In the genomic region with DNA sequence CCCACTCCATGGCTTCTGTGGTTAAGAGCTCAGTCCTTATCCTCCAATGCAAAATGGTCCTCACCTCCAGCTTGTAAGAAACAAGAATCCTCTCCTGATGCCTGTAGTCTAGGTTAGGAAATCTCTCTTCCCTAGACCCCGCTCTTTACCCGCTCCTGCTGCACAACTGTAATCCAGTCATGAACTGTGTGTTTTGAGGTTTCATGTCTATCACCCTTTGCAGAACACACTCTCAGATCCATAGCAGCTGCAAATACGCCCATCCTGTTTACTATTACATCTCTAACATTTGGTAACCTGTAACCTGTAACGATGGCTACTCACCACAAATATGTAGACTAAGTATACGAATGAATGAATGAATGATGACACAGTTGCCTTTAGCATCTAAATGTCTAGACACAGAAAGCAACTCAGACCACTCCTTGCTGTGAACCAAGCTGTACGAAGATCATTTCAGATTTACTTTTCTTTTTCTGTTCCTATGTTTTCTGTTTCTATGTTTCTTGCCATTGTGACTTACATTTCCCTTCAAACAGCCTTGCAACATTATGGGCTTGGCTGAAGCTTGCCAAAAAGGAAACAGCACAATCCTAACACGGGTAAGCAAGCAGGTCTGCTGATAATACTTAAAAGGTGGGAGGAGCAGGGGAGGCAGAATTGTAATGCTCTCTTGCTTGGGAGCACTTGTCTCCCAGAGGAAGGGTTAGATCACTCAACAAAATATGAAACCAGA, we compare ENCODE assay signal across 8 cellular contexts. TPM values are rescaled to one million over a fixed set of nuclear protein-coding genes. Genes with fewer than 3 reads are reported as not detected.
DNase-seq lines count a peak whose midpoint lies in the region; ATAC-seq and TF ChIP-seq lines count a peak whose summit lies in the region.

No MANE protein-coding gene starts in this region.

- H3K36me3 ChIP-seq in lung (ENCODE audit: control insufficient read depth in 2 of 2, insufficient read depth in 2 of 2, low read length in 2 of 2) (no peaks in the 10 kb centered on the region), GM23338 (ENCODE audit: insufficient read depth) (no peaks in the 10 kb centered on the region)

- H3K27me3 ChIP-seq in lung (ENCODE audit: control insufficient read depth, insufficient read depth), result no peaks in the 10 kb centered on the region
- no peaks in the 10 kb centered on the region for H3K27me3 ChIP-seq in GM23338 (ENCODE audit: insufficient read depth)

- TF ChIP-seq CTCF in lung (IDR thresholded peaks at IDR 0.05; ENCODE audit: control extremely low read depth, extremely low read depth) (no peak), GM23338 (conservative IDR thresholded peaks at IDR 0.05; ENCODE audit: low read depth in 2 of 2) (no peak), foreskin fibroblast (IDR thresholded peaks at IDR 0.05; ENCODE audit: low read depth, low read length) (no peak)

- no peak overlapping the region for H3K4me2 ChIP-seq in GM23338

- 37 to 42% methylated on average over 7 of the region's 7 CpGs for WGBS in lung, 2 donors

- peaks cover 5% of the 10 kb centered on the region for H3K9me3 Mint-ChIP-seq in activated CD4-positive, alpha-beta T cell treated with anti-CD3 and anti-CD28 coated beads, Interleukin-2, amount 10 ng/mL, durations not matched to agents 7 days and 5 days
- no peaks in the 10 kb centered on the region for H3K9me3 Mint-ChIP-seq in T-cell
- H3K9me3 Mint-ChIP-seq in GM23338, result no peaks in the 10 kb centered on the region

- H3K9me3 ChIP-seq in lung (ENCODE audit: control insufficient read depth in 2 of 2, insufficient read depth in 1 of 2, low read length in 1 of 2), result no peaks in the 10 kb centered on the region

- peaks cover 10% of the 10 kb centered on the region for H3K4me1 Mint-ChIP-seq in activated CD4-positive, alpha-beta T cell treated with anti-CD3 and anti-CD28 coated beads, Interleukin-2, amount 10 ng/mL, durations not matched to agents 7 days and 5 days
- H3K4me1 Mint-ChIP-seq in T-cell (peaks cover 0 to 18% (median 17%) of the 10 kb centered on the region in 3 donors), GM23338 (peaks cover 21% of the 10 kb centered on the region)

- H3K9me2 ChIP-seq in GM23338 (ENCODE audit: insufficient read depth), result no peaks in the 10 kb centered on the region

- H3K4me3 ChIP-seq in lung (no peak overlapping the region), GM23338 (no peak overlapping the region), foreskin fibroblast (ENCODE audit: low read depth in 1 of 2, low read length in 2 of 2) (no peak overlapping the region)

- ATAC-seq in HG02870 (IDR thresholded peaks at IDR 0.05; ENCODE audit: unreplicated experiment) (peak; percentile 47), T-cell (replicated peaks in 1 of 4) (peak; percentile 76 to 85 (median 78)), lung (ENCODE audit: insufficient read depth, low FRiP score) (peak; percentile 24), GM23338 (no peak)

- no peak overlapping the region for H2AFZ ChIP-seq in GM23338

- no peak overlapping the region for H3K4me3 Mint-ChIP-seq in activated CD4-positive, alpha-beta T cell treated with anti-CD3 and anti-CD28 coated beads, Interleukin-2, amount 10 ng/mL, durations not matched to agents 7 days and 5 days
- H3K4me3 Mint-ChIP-seq in T-cell (no peak overlapping the region), GM23338 (no peak overlapping the region)

- CTCF ChIA-PET in activated CD4-positive, alpha-beta T cell treated with anti-CD3 and anti-CD28 coated beads, Interleukin-2, amount 10 ng/mL, durations not matched to agents 7 days and 5 days (lab: Charles Lee), result interaction anchor here (1.0 to 1.3 kb wide), 4 partner anchors 11 to 1958 kb away, joined by 3 to 5 read pairs (median 3); no protein-coding TSS in a partner anchor
- CTCF ChIA-PET in T-cell (lab: Charles Lee), result interaction anchor here in 1 of 2 donors (0.6 to 2.1 kb wide), 6 partner anchors 11 to 55 kb away, joined by 3 to 19 read pairs (median 6); no protein-coding TSS in a partner anchor

- POLR2A ChIA-PET in activated CD4-positive, alpha-beta T cell treated with anti-CD3 and anti-CD28 coated beads, Interleukin-2, amount 10 ng/mL, durations not matched to agents 7 days and 5 days (lab: Charles Lee), result no interaction called here
- POLR2A ChIA-PET in T-cell (lab: Charles Lee), result interaction anchor here (0.5 to 3.0 kb wide), 11 partner anchors 11 to 54 kb away, joined by 3 to 34 read pairs (median 4); partner anchors contain the start of gene EPHA4 (in 1 of the 2)

- no peaks in the 10 kb centered on the region for H4K20me1 ChIP-seq in GM23338 (replicated peaks; ENCODE audit: insufficient read depth)

- H3K27me3 Mint-ChIP-seq in activated CD4-positive, alpha-beta T cell treated with anti-CD3 and anti-CD28 coated beads, Interleukin-2, amount 10 ng/mL, durations not matched to agents 7 days and 5 days, result no peaks in the 10 kb centered on the region
- H3K27me3 Mint-ChIP-seq in T-cell, result no peaks in the 10 kb centered on the region
- no peaks in the 10 kb centered on the region for H3K27me3 Mint-ChIP-seq in GM23338 (ENCODE audit: insufficient read depth, low read depth, poor library complexity)

- H3K27ac Mint-ChIP-seq in activated CD4-positive, alpha-beta T cell treated with anti-CD3 and anti-CD28 coated beads, Interleukin-2, amount 10 ng/mL, durations not matched to agents 7 days and 5 days, result no peak overlapping the region
- no peak overlapping the region for H3K27ac Mint-ChIP-seq in T-cell
- no peak overlapping the region for H3K27ac Mint-ChIP-seq in GM23338

- peak; percentile 72 for DNase-seq in activated CD4-positive, alpha-beta T cell treated with anti-CD3 and anti-CD28 coated beads, Interleukin-2, amount 10 ng/mL, durations not matched to agents 7 days and 5 days
- DNase-seq in activated CD4-positive, alpha-beta T cell treated with anti-CD3 and anti-CD28 coated beads for 1 hour, result no peak
- DNase-seq in T-cell (peak in 33 of 34 experiments; percentile 16 to 67 (median 44)), lung (ENCODE audit: low spot score) (peak; percentile 35), GM23338 (ENCODE audit: low spot score) (no peak), germinal center (ENCODE audit: low spot score) (no peak), foreskin fibroblast (no peak)

- H3F3A ChIP-seq in GM23338 (replicated peaks; ENCODE audit: low read depth), result no peaks in the 10 kb centered on the region

- H3K4me1 ChIP-seq in lung (ENCODE audit: control insufficient read depth in 2 of 2, insufficient read depth in 2 of 2, low read length in 2 of 2) (peaks cover 5 to 7% of the 10 kb centered on the region in 2 donors), GM23338 (ENCODE audit: insufficient read depth) (peaks cover 7% of the 10 kb centered on the region)

- H3K27ac ChIP-seq in lung (ENCODE audit: low read depth in 1 of 2, low read length in 1 of 2), result peak overlapping the region in 1 of 2 donors; percentile 64
- H3K27ac ChIP-seq in GM23338 (ENCODE audit: low read depth), result no peak overlapping the region

- H3K79me2 ChIP-seq in GM23338 (replicated peaks; ENCODE audit: insufficient read depth), result no peaks in the 10 kb centered on the region

- H3K36me3 Mint-ChIP-seq in activated CD4-positive, alpha-beta T cell treated with anti-CD3 and anti-CD28 coated beads, Interleukin-2, amount 10 ng/mL, durations not matched to agents 7 days and 5 days (ENCODE audit: low read depth), result peaks cover 27% of the 10 kb centered on the region
- H3K36me3 Mint-ChIP-seq in T-cell, result peaks cover 11% of the 10 kb centered on the region
- no peaks in the 10 kb centered on the region for H3K36me3 Mint-ChIP-seq in GM23338 (ENCODE audit: low read depth)

TF ChIP-seq in GM23338, 12 proteins besides CTCF, POLR2A, EP300 and RAD21 (continues in another document):
- TF ChIP-seq NANOG (IDR thresholded peaks at IDR 0.05; ENCODE audit: borderline replicate concordance), result no peak
- TF ChIP-seq EZH2phosphoT487 (IDR thresholded peaks at IDR 0.05; ENCODE audit: unreplicated experiment), result no peak
- no peak for TF ChIP-seq ZNF114 (CRISPR knock-in tag; IDR thresholded peaks at IDR 0.05)
- no peak for TF ChIP-seq CREB1 (CRISPR knock-in tag; IDR thresholded peaks at IDR 0.05; ENCODE audit: low read depth)
- no peak for TF ChIP-seq EZH2 (IDR thresholded peaks at IDR 0.05; ENCODE audit: low read depth, unreplicated experiment)
- TF ChIP-seq, protein P1, sequence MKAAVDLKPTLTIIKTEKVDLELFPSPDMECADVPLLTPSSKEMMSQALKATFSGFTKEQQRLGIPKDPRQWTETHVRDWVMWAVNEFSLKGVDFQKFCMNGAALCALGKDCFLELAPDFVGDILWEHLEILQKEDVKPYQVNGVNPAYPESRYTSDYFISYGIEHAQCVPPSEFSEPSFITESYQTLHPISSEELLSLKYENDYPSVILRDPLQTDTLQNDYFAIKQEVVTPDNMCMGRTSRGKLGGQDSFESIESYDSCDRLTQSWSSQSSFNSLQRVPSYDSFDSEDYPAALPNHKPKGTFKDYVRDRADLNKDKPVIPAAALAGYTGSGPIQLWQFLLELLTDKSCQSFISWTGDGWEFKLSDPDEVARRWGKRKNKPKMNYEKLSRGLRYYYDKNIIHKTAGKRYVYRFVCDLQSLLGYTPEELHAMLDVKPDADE (IDR thresholded peaks at IDR 0.05), result no peak

RNA-seq across cellular contexts. Expression of gene EPHA4, which starts 53.7 kb away (rescaled TPM):
- 10 to 100 TPM; 28.2 to 29.3 TPM for total RNA-seq in activated CD4-positive, alpha-beta T cell treated with anti-CD3 and anti-CD28 coated beads, Interleukin-2, amount 10 ng/mL, durations not matched to agents 7 days and 5 days
- total RNA-seq in T-cell (10 to 100 TPM; 47.2 to 93.9 (median 58.0) TPM), lung (10 to 100 TPM; 21.8 to 28.8 TPM)
- polyA plus RNA-seq in lung (1 to 10 TPM; 2.5 to 7.6 TPM), GM23338 (2016; fragmentation: Nextera tagmentation; extraction: Ambion mirVana) (4.1 and 5.5 TPM in 2 replicates)
- 6.2 and 7.2 TPM in 2 replicates for total RNA-seq in GM23338 (2014; rRNA removed; shearing (Covaris generic))

Comparison
In these comparisons a context has a peak if more than half of its experiments do, and no peak if none do; other contexts are left out.
1. DNase-seq: peak in activated CD4-positive, alpha-beta T cell treated with anti-CD3 and anti-CD28 coated beads, Interleukin-2, amount 10 ng/mL, durations not matched to agents 7 days and 5 days (single experiment), T-cell (33 of 34) and lung (single experiment); none in activated CD4-positive, alpha-beta T cell treated with anti-CD3 and anti-CD28 coated beads for 1 hour (single experiment), GM23338 (single experiment), germinal center (single experiment) and foreskin fibroblast (0 of 2).